Comparison of ENCODE assay signal across 20 cellular contexts in genomic region chr2:102235042-102235473, GRCh38. TPM values are rescaled to one million over a fixed set of nuclear protein-coding genes. Genes with fewer than 3 reads are reported as not detected.
DNase-seq lines count a peak whose midpoint lies in the region; ATAC-seq and TF ChIP-seq lines count a peak whose summit lies in the region.
"Had no signal": no experiment of that assay in that cellular context is flagged by ENCODE, and none has a peak within 500 bp of the region (broad histone marks: within the 10 kb centered on the region; RNA-seq: fewer than 3 reads in every experiment).

No MANE protein-coding gene starts in this region.

- H3K23ac ChIP-seq in IMR-90 (ENCODE audit: low read depth, low read length) = no peak overlapping the region

- no peaks in the 10 kb centered on the region for H3K27me3 Mint-ChIP-seq in activated CD4-positive, alpha-beta T cell treated with anti-CD3 and anti-CD28 coated beads for 36 hours

- in situ Hi-C loops in IMR-90 (cut with MboI; ENCODE audit: low sequenced_read_pairs) = loop anchor here (5.0 kb wide), 1 partner anchor 213 kb away; no protein-coding TSS in a partner anchor
- in situ Hi-C loops in brain microvascular endothelial cell (cut with HindIII; ENCODE audit: low pct_ligation_motif_present, low sequenced_read_pairs) = no loop called here

- no peaks in the 10 kb centered on the region for H3K79me1 ChIP-seq in IMR-90 (ENCODE audit: low read depth in 1 of 2, low read length in 2 of 2)

- peak overlapping the region; percentile 60 for H2AFZ ChIP-seq in IMR-90 (replicated peaks; ENCODE audit: low read length, poor library complexity)

- CTCF ChIA-PET in activated CD4-positive, alpha-beta T cell treated with anti-CD3 and anti-CD28 coated beads for 36 hours (lab: Charles Lee) = interaction anchor here (0.7 to 2.9 kb wide), 12 partner anchors 17 to 366 kb away, joined by 3 to 20 read pairs (median 4); no protein-coding TSS in a partner anchor
- CTCF ChIA-PET in IMR-90 (lab: Yijun Ruan, JAX) = interaction anchor here (0.6 to 1.6 kb wide), 4 partner anchors 98 to 229 kb away, joined by 3 to 6 read pairs (median 3); no protein-coding TSS in a partner anchor

- H3K27ac Mint-ChIP-seq in activated CD4-positive, alpha-beta T cell treated with anti-CD3 and anti-CD28 coated beads for 36 hours = peak overlapping the region; percentile 74
- H3K27ac Mint-ChIP-seq: activated T-helper 2 cell treated with anti-CD3 and anti-CD28 coated beads, Interferon-gamma antibody, Interleukin-2, Interleukin-4, amounts not matched to agents 10 μg/mL and 5 μg/mL and 100 μg/mL, durations not matched to agents 14 hours and 24 hours and 36 hours; CD8-positive, alpha-beta T cell; nephron progenitor cell had no signal

- intact Hi-C loops in activated CD4-positive, alpha-beta T cell treated with anti-CD3 and anti-CD28 coated beads for 36 hours (cut with DNase I, micrococcal nuclease) = no loop called here
- intact Hi-C loops in IMR-90 (cut with micrococcal nuclease) (loop anchor here (1.0 to 5.0 kb wide), 3 partner anchors 68 to 208 kb away; partner anchors contain the start of gene IL18R1), tibial artery (cut with DNase I; ENCODE audit: low total_unique reads) (no loop called here)

- peaks cover 11% of the 10 kb centered on the region for H3K9me3 Mint-ChIP-seq in activated CD4-positive, alpha-beta T cell treated with anti-CD3 and anti-CD28 coated beads for 36 hours (ENCODE audit: low read depth)
- H3K9me3 Mint-ChIP-seq: activated T-helper 2 cell treated with anti-CD3 and anti-CD28 coated beads, Interferon-gamma antibody, Interleukin-2, Interleukin-4, amounts not matched to agents 10 μg/mL and 5 μg/mL and 100 μg/mL, durations not matched to agents 14 hours and 24 hours and 36 hours; CD8-positive, alpha-beta T cell; nephron progenitor cell had no signal

- TF ChIP-seq RAD21 in IMR-90 (IDR thresholded peaks at IDR 0.05; ENCODE audit: low read length) = peak; percentile 18; the same call in 1 of the 2 replicates
- TF ChIP-seq RAD21 in liver (IDR thresholded peaks at IDR 0.05) = peak; percentile 25 to 59

- no peak for ATAC-seq in activated CD4-positive, alpha-beta T cell treated with anti-CD3 and anti-CD28 coated beads for 36 hours
- ATAC-seq in IMR-90 (ENCODE audit: low read depth) (no peak), GM19023 (IDR thresholded peaks at IDR 0.05; ENCODE audit: unreplicated experiment) (no peak)
- ATAC-seq: Right ventricle myocardium inferior had no signal

- no peak overlapping the region for H3K14ac ChIP-seq in IMR-90 (replicated peaks; ENCODE audit: low read depth, low read length)

- no peak overlapping the region for H3K56ac ChIP-seq in IMR-90 (ENCODE audit: extremely low read depth, insufficient read depth, low read length)

- H4K20me1 ChIP-seq in IMR-90 (ENCODE audit: insufficient read depth, low read length) = no peaks in the 10 kb centered on the region

- H2AK5ac ChIP-seq in IMR-90 (ENCODE audit: low read depth, low read length) = peak overlapping the region; percentile 81

- 0 out of 2 replicates have a peak, but pooled peaks have one; percentile 18 for TF ChIP-seq CTCF in IMR-90 (conservative IDR thresholded peaks at IDR 0.05; ENCODE audit: low read depth, low read length)
- peak; percentile 4 for TF ChIP-seq CTCF in brain microvascular endothelial cell (IDR thresholded peaks at IDR 0.05; ENCODE audit: low read depth, low read length, missing control alignments)
- TF ChIP-seq CTCF in liver (IDR thresholded peaks at IDR 0.05; ENCODE audit: low read depth, low read length, missing input control) = no peak
- no peak for TF ChIP-seq CTCF in tibial artery (IDR thresholded peaks at IDR 0.05)

- H3K9me3 ChIP-seq in IMR-90 (ENCODE audit: control insufficient read depth, insufficient read depth, low read length) (no peaks in the 10 kb centered on the region), liver (ENCODE audit: control insufficient read depth in 4 of 4, low read length in 3 of 4) (no peaks in the 10 kb centered on the region), tibial artery (no peaks in the 10 kb centered on the region)
- H3K9me3 ChIP-seq: ascending aorta, stomach had no signal

- peaks cover 65% of the 10 kb centered on the region for H3K4me1 Mint-ChIP-seq in activated CD4-positive, alpha-beta T cell treated with anti-CD3 and anti-CD28 coated beads for 36 hours

- peak overlapping the region; percentile 59 for H2BK20ac ChIP-seq in IMR-90 (ENCODE audit: low read depth, low read length)

- H3K27ac ChIP-seq in IMR-90 (ENCODE audit: insufficient read depth, low read length) (no peak overlapping the region), brain microvascular endothelial cell (no peak overlapping the region), liver (ENCODE audit: low read depth in 1 of 2, low read length in 2 of 2) (no peak overlapping the region), tibial artery (no peak overlapping the region)
- H3K27ac ChIP-seq: ascending aorta, HL-60, KMS-11, stomach had no signal

- H4K91ac ChIP-seq in IMR-90 (ENCODE audit: insufficient read depth, low read depth, low read length) = peak overlapping the region; percentile 51

- no peak overlapping the region for H3K4me2 ChIP-seq in IMR-90 (ENCODE audit: low read depth, low read length)
- H3K4me2 ChIP-seq: KMS-11 had no signal

- H3K9me1 ChIP-seq in IMR-90 (ENCODE audit: insufficient read depth, low read length) = peaks cover 28% of the 10 kb centered on the region

- H4K8ac ChIP-seq in IMR-90 (ENCODE audit: low read depth in 2 of 2, low read length in 2 of 2) = peak overlapping the region in 1 of 2 experiments; percentile 22; a peak in 1 of 4 replicates

- peaks cover 17% of the 10 kb centered on the region for H3K36me3 Mint-ChIP-seq in activated CD4-positive, alpha-beta T cell treated with anti-CD3 and anti-CD28 coated beads for 36 hours (ENCODE audit: low read depth)
- H3K36me3 Mint-ChIP-seq: CD8-positive, alpha-beta T cell had no signal

- 90% methylated on average over 2 of the region's 18 CpGs; no CpG with 5 or more reads in 1 of the 2 experiments for WGBS in IMR-90 (ENCODE audit: extremely low coverage in 2 of 2, insufficient read length in 1 of 2), 2 experiments
- 94% methylated on average over 18 of the region's 18 CpGs for WGBS in liver

- no peak for TF ChIP-seq POLR2A in IMR-90 (IDR thresholded peaks at IDR 0.05; ENCODE audit: low read depth, low read length)

- no peak overlapping the region for H3K4me3 ChIP-seq in IMR-90 (ENCODE audit: insufficient read depth, low read depth, low read length)
- no peak overlapping the region for H3K4me3 ChIP-seq in brain microvascular endothelial cell (ENCODE audit: low read depth, low read length)
- H3K4me3 ChIP-seq in liver (ENCODE audit: low read depth in 1 of 3, low read length in 3 of 3) = no peak overlapping the region
- no peak overlapping the region for H3K4me3 ChIP-seq in tibial artery
- H3K4me3 ChIP-seq: ascending aorta, stomach had no signal

- H2BK120ac ChIP-seq in IMR-90 (ENCODE audit: low read depth, low read length) = peak overlapping the region; percentile 16; the same call in 1 of the 2 replicates

- POLR2A ChIA-PET in activated CD4-positive, alpha-beta T cell treated with anti-CD3 and anti-CD28 coated beads for 36 hours (lab: Charles Lee) = interaction anchor here (0.7 kb wide), 1 partner anchor 236 kb away, joined by 13 read pairs; no protein-coding TSS in a partner anchor
- POLR2A ChIA-PET in IMR-90 (lab: Charles Lee; ENCODE audit: unreplicated experiment) = no interaction called here

- H3K4ac ChIP-seq in IMR-90 (ENCODE audit: low read depth, low read length) = peak overlapping the region; percentile 48

- no peak overlapping the region for H2BK5ac ChIP-seq in IMR-90 (ENCODE audit: low read depth, low read length, poor library complexity, severe bottlenecking)

- BruUV-seq in IMR-90 (replicated peaks; lab: Mats Ljungman, UMichigan) = no TSS peak

- H3K4me1 ChIP-seq in IMR-90 (ENCODE audit: control insufficient read depth, insufficient read depth, low read length) (peaks cover 6% of the 10 kb centered on the region), liver (ENCODE audit: control insufficient read depth in 4 of 4, insufficient read depth in 4 of 4, low read length in 3 of 4) (no peaks in the 10 kb centered on the region), tibial artery (peaks cover 0 to 8% (median 2%) of the 10 kb centered on the region in 4 donors)
- H3K4me1 ChIP-seq: ascending aorta had no signal

- H3K9ac ChIP-seq in IMR-90 (ENCODE audit: low read depth, low read length) = no peak overlapping the region
- no peak overlapping the region for H3K9ac ChIP-seq in liver (ENCODE audit: low read depth in 1 of 2, low read length in 2 of 2)
- H3K9ac ChIP-seq: KMS-11 had no signal

- DNase-seq in activated CD4-positive, alpha-beta T cell treated with anti-CD3 and anti-CD28 coated beads for 36 hours = peak; percentile 40
- DNase-seq in activated CD4-positive, alpha-beta T cell treated with anti-CD3 and anti-CD28 coated beads, Interleukin-2, amount 50 U/mL, for 4 hours = no peak
- peak; percentile 19 for DNase-seq in IMR-90
- no peak for DNase-seq in brain microvascular endothelial cell
- no peak for DNase-seq in stimulated activated CD4-positive, alpha-beta T cell treated with anti-CD3 and anti-CD28 coated beads, Interleukin-4, amount 100 ng/mL, for 1 hour
- no peak for DNase-seq in tibial artery
- DNase-seq: activated CD4-positive, alpha-beta T cell treated with anti-CD3 and anti-CD28 coated beads for 4 hours; NCI-H1436; NCI-H345; nephron progenitor cell; stomach had no signal

- H2BK15ac ChIP-seq in IMR-90 (ENCODE audit: low read depth, low read length) = 0 out of 3 replicates have a peak overlapping the region, but pooled peaks have one; percentile 19

- dilution Hi-C loops in IMR-90 (cut with HindIII; ENCODE audit: low sequenced_read_pairs, unreplicated experiment) = no loop called here

- no peaks in the 10 kb centered on the region for H3K36me3 ChIP-seq in IMR-90 (ENCODE audit: control insufficient read depth, insufficient read depth, low read length)
- no peaks in the 10 kb centered on the region for H3K36me3 ChIP-seq in brain microvascular endothelial cell (replicated peaks)
- no peaks in the 10 kb centered on the region for H3K36me3 ChIP-seq in liver (ENCODE audit: control insufficient read depth in 4 of 4, insufficient read depth in 3 of 4, low read depth in 1 of 4, low read length in 3 of 4)
- H3K36me3 ChIP-seq in tibial artery = peaks cover 0 to 5% (median 0%) of the 10 kb centered on the region in 3 donors
- H3K36me3 ChIP-seq: ascending aorta had no signal

- H4K5ac ChIP-seq in IMR-90 (ENCODE audit: low read depth, low read length) = no peak overlapping the region

- H3K27me3 ChIP-seq in IMR-90 (ENCODE audit: control insufficient read depth, insufficient read depth, low read length) (no peaks in the 10 kb centered on the region), brain microvascular endothelial cell (replicated peaks) (no peaks in the 10 kb centered on the region), liver (ENCODE audit: control insufficient read depth in 4 of 4, insufficient read depth in 4 of 4, low read length in 3 of 4) (no peaks in the 10 kb centered on the region), tibial artery (no peaks in the 10 kb centered on the region)
- H3K27me3 ChIP-seq: ascending aorta, stomach had no signal

- H3K18ac ChIP-seq in IMR-90 (ENCODE audit: low read depth, low read length) = no peak overlapping the region

- H2AK9ac ChIP-seq in IMR-90 (replicated peaks; ENCODE audit: low read depth, low read length, poor library complexity) = peak overlapping the region; percentile 20

- no peak overlapping the region for H3K4me3 Mint-ChIP-seq in activated CD4-positive, alpha-beta T cell treated with anti-CD3 and anti-CD28 coated beads for 36 hours
- H3K4me3 Mint-ChIP-seq: CD8-positive, alpha-beta T cell; nephron progenitor cell had no signal

RNA-seq across cellular contexts. Expression of gene IL1RL2, which starts 48.2 kb away (rescaled TPM):
- 1 to 10 TPM; 1.5 to 1.7 TPM for total RNA-seq in activated CD4-positive, alpha-beta T cell treated with anti-CD3 and anti-CD28 coated beads for 36 hours
- 0.28 and 0.36 TPM in 2 replicates for total RNA-seq in IMR-90 (2012; rRNA removed)
- 0.09 and 0.26 TPM in 2 replicates for polyA plus RNA-seq in IMR-90 (2012; rRNA removed)
- 0.03 and 0.08 TPM in 2 replicates for polyA plus RNA-seq in IMR-90 (2012; cell fraction: cytosol; rRNA removed)
- 0.18 and 0.71 TPM in 2 replicates for polyA plus RNA-seq in IMR-90 (2012; cell fraction: nucleus; rRNA removed; ENCODE audit: low replicate concordance)
- 1 to 10 TPM in 1 of 2 donors, under 1 TPM in 1; 0.98 to 1.3 TPM for total RNA-seq in liver
- 1 to 10 TPM; 1.3 to 2.0 TPM for polyA plus RNA-seq in liver
- total RNA-seq: activated T-helper 2 cell treated with anti-CD3 and anti-CD28 coated beads, Interferon-gamma antibody, Interleukin-2, Interleukin-4, amounts not matched to agents 10 μg/mL and 5 μg/mL and 100 μg/mL, durations not matched to agents 14 hours and 24 hours and 36 hours; ascending aorta; CD8-positive, alpha-beta T cell; Daoy; Right ventricle myocardium inferior had no signal

Comparison
In these comparisons a context has a peak if more than half of its experiments do, and no peak if none do; other contexts are left out.
1. DNase-seq: peak in activated CD4-positive, alpha-beta T cell treated with anti-CD3 and anti-CD28 coated beads for 36 hours (single experiment) and IMR-90 (single experiment); none in activated CD4-positive, alpha-beta T cell treated with anti-CD3 and anti-CD28 coated beads, Interleukin-2, amount 50 U/mL, for 4 hours (0 of 2), brain microvascular endothelial cell (single experiment), stimulated activated CD4-positive, alpha-beta T cell treated with anti-CD3 and anti-CD28 coated beads, Interleukin-4, amount 100 ng/mL, for 1 hour (single experiment) and tibial artery (0 of 2).
2. CTCF ChIP-seq: peak in IMR-90 (single experiment) and brain microvascular endothelial cell (single experiment); none in liver (single experiment) and tibial artery (0 of 2).